Comparison of ENCODE assay signal across 9 cellular contexts in the genomic region with DNA sequence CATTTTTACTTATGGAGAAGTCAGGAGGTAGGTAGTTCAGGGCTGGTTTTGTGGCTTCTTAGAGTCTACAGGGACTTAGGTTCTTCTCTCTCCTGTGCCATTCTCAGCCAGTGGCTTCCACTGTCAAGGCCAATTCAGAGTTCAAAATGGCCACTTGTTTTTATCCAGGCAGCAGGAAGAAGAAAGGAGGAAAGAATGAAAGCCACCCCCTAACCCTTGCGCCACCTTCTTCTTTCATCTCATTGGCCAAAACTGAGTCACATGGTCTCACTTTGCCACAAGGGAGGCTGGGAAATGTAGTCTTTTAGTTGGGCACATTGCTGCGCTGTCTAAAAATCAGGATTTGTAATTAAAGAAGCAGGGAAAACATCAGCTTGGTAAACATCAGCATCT.
DNase-seq lines count a peak whose midpoint lies in the region; ATAC-seq and TF ChIP-seq lines count a peak whose summit lies in the region.
"Had no signal": no experiment of that assay in that cellular context is flagged by ENCODE, and none has a peak within 500 bp of the region (broad histone marks: within the 10 kb centered on the region; RNA-seq: fewer than 3 reads in every experiment).

No MANE protein-coding gene starts in this region.

- CTCF ChIA-PET in naive thymus-derived CD4-positive, alpha-beta T cell (lab: Charles Lee) = interaction anchor here (0.7 to 1.2 kb wide), 2 partner anchors 26 to 802 kb away, joined by 3 to 4 read pairs; no protein-coding TSS in a partner anchor

- no peaks in the 10 kb centered on the region for H3K9me2 ChIP-seq in DOHH2 (replicated peaks; ENCODE audit: control insufficient read depth, low read length)

- peaks cover 0 to 5% (median 0%) of the 10 kb centered on the region in 5 donors for H3K27me3 Mint-ChIP-seq in naive thymus-derived CD4-positive, alpha-beta T cell

- ATAC-seq in naive thymus-derived CD4-positive, alpha-beta T cell = peak; percentile 70
- ATAC-seq in HG03039 (IDR thresholded peaks at IDR 0.05; ENCODE audit: unreplicated experiment) (no peak), GM21360 (IDR thresholded peaks at IDR 0.05; ENCODE audit: unreplicated experiment) (no peak)

- peaks cover 4% of the 10 kb centered on the region; the same call in 1 of the 2 replicates for H3K9me3 ChIP-seq in DOHH2 (ENCODE audit: control insufficient read depth, insufficient read depth, low read length)
- no peaks in the 10 kb centered on the region for H3K9me3 ChIP-seq in naive thymus-derived CD4-positive, alpha-beta T cell (ENCODE audit: control insufficient read depth in 2 of 3, low read length in 3 of 3)

- H3K36me3 ChIP-seq in DOHH2 (ENCODE audit: control insufficient read depth, low read length) = no peaks in the 10 kb centered on the region
- H3K36me3 ChIP-seq in naive thymus-derived CD4-positive, alpha-beta T cell (ENCODE audit: control insufficient read depth in 2 of 3, insufficient read depth in 3 of 3, low read length in 3 of 3) = no peaks in the 10 kb centered on the region

- peak overlapping the region in 8 of 9 donors; percentile 17 to 77 (median 41) for H3K27ac Mint-ChIP-seq in naive thymus-derived CD4-positive, alpha-beta T cell
- H3K27ac Mint-ChIP-seq: activated B cell treated with CpG ODN at 0.5 μM for 24 hours had no signal

- H3K27me3 ChIP-seq in DOHH2 (ENCODE audit: control insufficient read depth, low read length) = peaks cover 3% of the 10 kb centered on the region; the same call in 1 of the 2 replicates
- H3K27me3 ChIP-seq in naive thymus-derived CD4-positive, alpha-beta T cell (ENCODE audit: control insufficient read depth in 2 of 2, insufficient read depth in 2 of 2, low read length in 2 of 2) = no peaks in the 10 kb centered on the region

- no peaks in the 10 kb centered on the region for H3F3A ChIP-seq in DOHH2 (ENCODE audit: control insufficient read depth, insufficient read depth)

- H3K36me3 Mint-ChIP-seq in naive thymus-derived CD4-positive, alpha-beta T cell = no peaks in the 10 kb centered on the region

- H3K4me1 ChIP-seq in DOHH2 (ENCODE audit: control insufficient read depth, low read length) = peaks cover 10% of the 10 kb centered on the region
- peaks cover 0 to 9% of the 10 kb centered on the region in 2 donors for H3K4me1 ChIP-seq in naive thymus-derived CD4-positive, alpha-beta T cell (ENCODE audit: control insufficient read depth in 2 of 2, insufficient read depth in 2 of 2, low read length in 2 of 2)

- intact Hi-C loops in naive thymus-derived CD4-positive, alpha-beta T cell (cut with micrococcal nuclease) = loop anchor here in 1 of 2 donors (1.0 kb wide), 1 partner anchor 25 kb away; no protein-coding TSS in a partner anchor

- 0 out of 2 replicates have a peak overlapping the region, but pooled peaks have one; percentile 3 for H3K4me3 ChIP-seq in DOHH2 (ENCODE audit: low read length)
- H3K4me3 ChIP-seq in LNCaP clone FGC (ENCODE audit: low read depth, low read length) = no peak overlapping the region
- H3K4me3 ChIP-seq in naive thymus-derived CD4-positive, alpha-beta T cell (ENCODE audit: low read length) = no peak overlapping the region

- H3K9me3 Mint-ChIP-seq in naive thymus-derived CD4-positive, alpha-beta T cell = peaks cover 0 to 3% (median 0%) of the 10 kb centered on the region in 11 donors
- H3K9me3 Mint-ChIP-seq: activated B cell treated with CpG ODN at 0.5 μM for 24 hours had no signal

- no peak overlapping the region for H3K27ac ChIP-seq in DOHH2 (ENCODE audit: low read depth, low read length)
- H3K27ac ChIP-seq in naive thymus-derived CD4-positive, alpha-beta T cell (ENCODE audit: low read depth, low read length) = no peak overlapping the region

- no peaks in the 10 kb centered on the region for H3K79me2 ChIP-seq in DOHH2 (ENCODE audit: control insufficient read depth, low read length)

- TF ChIP-seq CTCF in DOHH2 (IDR thresholded peaks at IDR 0.05; ENCODE audit: low read depth, low read length, poor library complexity, severe bottlenecking) (no peak), LNCaP clone FGC (IDR thresholded peaks at IDR 0.05; ENCODE audit: control insufficient read depth, extremely low read depth, insufficient read depth) (no peak)

- peak overlapping the region in 1 of 10 donors; percentile 46 for H3K4me3 Mint-ChIP-seq in naive thymus-derived CD4-positive, alpha-beta T cell
- H3K4me3 Mint-ChIP-seq: activated B cell treated with CpG ODN at 0.5 μM for 24 hours had no signal

- H4K20me1 ChIP-seq in DOHH2 (ENCODE audit: control insufficient read depth, insufficient read depth, low read depth, low read length) = no peaks in the 10 kb centered on the region

- H3K4me2 ChIP-seq in DOHH2 (ENCODE audit: low read length) = 0 out of 2 replicates have a peak overlapping the region, but pooled peaks have one; percentile 2

- DNase-seq in LNCaP clone FGC (ENCODE audit: low read depth) (peak; percentile 63), SIG-M5 (lab: John Stamatoyannopoulos, UW) (peak; percentile 41), dermis microvascular lymphatic vessel endothelial cell (ENCODE audit: low read depth in 2 of 2) (peak; percentile 88 to 90)
- DNase-seq in naive thymus-derived CD4-positive, alpha-beta T cell = peak in 6 of 9 donors; percentile 19 to 48 (median 30)
- DNase-seq in activated CD8-positive, alpha-beta memory T cell treated with anti-CD3 and anti-CD28 coated beads for 24 hours = no peak
- DNase-seq: activated B cell treated with CpG ODN at 0.5 μM for 24 hours had no signal

- POLR2A ChIA-PET in naive thymus-derived CD4-positive, alpha-beta T cell (lab: Charles Lee) = interaction anchor here (0.8 to 2.1 kb wide), 3 partner anchors 12 to 24 kb away, joined by 3 to 13 read pairs (median 7); no protein-coding TSS in a partner anchor

- peaks cover 10 to 28% (median 22%) of the 10 kb centered on the region in 7 donors for H3K4me1 Mint-ChIP-seq in naive thymus-derived CD4-positive, alpha-beta T cell
